Comparison of ENCODE assay signal across 8 cellular contexts in the genomic region with DNA sequence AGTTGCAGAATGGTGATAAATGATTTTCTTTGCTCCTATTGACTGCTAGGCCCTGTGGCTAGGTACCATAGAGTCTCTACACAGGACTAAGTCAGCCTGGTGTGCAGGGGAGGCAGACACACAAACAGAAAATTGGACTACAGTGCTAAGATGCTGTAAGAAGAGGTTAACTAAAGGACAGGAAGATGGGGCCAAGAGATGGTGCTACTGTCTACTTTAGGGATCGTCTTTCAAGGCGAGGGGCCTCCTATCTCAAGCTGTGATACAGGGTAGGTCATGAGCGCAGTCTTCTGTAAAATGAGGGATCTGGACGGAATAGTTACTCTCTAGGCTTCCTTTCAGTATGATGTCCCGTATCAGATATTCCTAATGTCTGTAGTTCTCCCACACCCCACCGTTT. TPM values are rescaled to one million over a fixed set of nuclear protein-coding genes. Genes with fewer than 3 reads are reported as not detected.
DNase-seq lines count a peak whose midpoint lies in the region; ATAC-seq, FAIRE-seq and TF ChIP-seq lines count a peak whose summit lies in the region.

No MANE protein-coding gene starts in this region.

- no peak overlapping the region for H3K18ac ChIP-seq in H1 (ENCODE audit: extremely low read depth, low read length)

- H3K9me3 ChIP-seq in DND-41 (ENCODE audit: insufficient read depth, low read length, severe bottlenecking) (no peaks in the 10 kb centered on the region), MM.1S (replicated peaks; ENCODE audit: insufficient read depth, low read length) (no peaks in the 10 kb centered on the region), H1 (ENCODE audit: insufficient read depth in 2 of 2, low read depth in 1 of 2, low read length in 1 of 2) (no peaks in the 10 kb centered on the region), neutrophil (no peaks in the 10 kb centered on the region)

- no peak overlapping the region for H3K56ac ChIP-seq in H1 (replicated peaks; ENCODE audit: insufficient read length, low read depth, low read length)

- no peaks in the 10 kb centered on the region; the same call in 1 of the 2 replicates for H4K20me1 ChIP-seq in DND-41 (ENCODE audit: insufficient read depth, low read length)
- no peaks in the 10 kb centered on the region for H4K20me1 ChIP-seq in MM.1S (ENCODE audit: insufficient read depth, low read length)
- peaks cover 0 to 4% of the 10 kb centered on the region in 2 experiments for H4K20me1 ChIP-seq in H1 (replicated peaks in 1 of 2; ENCODE audit: control insufficient read depth in 1 of 2, insufficient read depth in 2 of 2, low read length in 2 of 2)

- H3K4me3 Mint-ChIP-seq in stimulated activated memory B cell treated with anti-CD40 and anti-IgM and Interleukin-4, amounts not matched to agents 10 μg/mL and 1 μg/mL and 100 μg/mL, for 72 hours: no peak overlapping the region

- H3K4me3 ChIP-seq in DND-41 (ENCODE audit: low read depth in 1 of 2, low read length in 2 of 2) (peak overlapping the region; percentile 46 to 86), MM.1S (ENCODE audit: low read length) (peak overlapping the region; percentile 89), H1 (ENCODE audit: extremely low read depth in 1 of 4, insufficient read depth in 2 of 4, low read depth in 3 of 4, low read length in 4 of 4) (peak overlapping the region; percentile 71 to 91 (median 80)), neutrophil (ENCODE audit: low read depth in 1 of 2, low read length in 1 of 2) (peak overlapping the region; percentile 73 to 77)

- H3K36me3 Mint-ChIP-seq in stimulated activated memory B cell treated with anti-CD40 and anti-IgM and Interleukin-4, amounts not matched to agents 10 μg/mL and 1 μg/mL and 100 μg/mL, for 72 hours: peaks cover 18% of the 10 kb centered on the region

- peak overlapping the region; percentile 2; the same call in 1 of the 2 replicates for H2AK5ac ChIP-seq in H1 (ENCODE audit: low read depth, low read length)

- no peak for TF ChIP-seq RAD21 in H1 (IDR thresholded peaks at IDR 0.05 in 1 of 2, conservative IDR thresholded peaks at IDR 0.05 in 1 of 2; ENCODE audit: low read depth in 2 of 2, low read length in 2 of 2)

- no peak overlapping the region for H2BK15ac ChIP-seq in H1 (ENCODE audit: low read length)

- H3K27ac ChIP-seq in DND-41 (ENCODE audit: low read length) (peak overlapping the region; percentile 74), MM.1S (ENCODE audit: low read length) (peak overlapping the region; percentile 63; the same call in 1 of the 2 replicates), H1 (ENCODE audit: low read depth, low read length) (peak overlapping the region; percentile 72; the same call in 1 of the 2 replicates), neutrophil (peak overlapping the region; percentile 77)

- H2BK5ac ChIP-seq in H1 (ENCODE audit: low read depth, low read length): no peak overlapping the region; the same call in 1 of the 2 replicates

- H3K79me1 ChIP-seq in H1 (ENCODE audit: low read depth, low read length): peaks cover 11% of the 10 kb centered on the region

- TF ChIP-seq CTCF in DND-41 (IDR thresholded peaks at IDR 0.05; ENCODE audit: borderline replicate concordance, extremely low read depth, low read length, poor library complexity, severe bottlenecking) (no peak), MM.1S (IDR thresholded peaks at IDR 0.05; ENCODE audit: low read length) (no peak), H1 (IDR thresholded peaks at IDR 0.05; ENCODE audit: control extremely low read depth in 1 of 3, insufficient read depth in 1 of 3, low read depth in 1 of 3, low read length in 3 of 3) (no peak), neutrophil (IDR thresholded peaks at IDR 0.05) (no peak)

- no peaks in the 10 kb centered on the region for H3K9me3 Mint-ChIP-seq in stimulated activated memory B cell treated with anti-CD40 and anti-IgM and Interleukin-4, amounts not matched to agents 10 μg/mL and 1 μg/mL and 100 μg/mL, for 72 hours

- no peak overlapping the region for H3K23ac ChIP-seq in H1 (ENCODE audit: insufficient read length)

- H3K4me2 ChIP-seq in DND-41 (ENCODE audit: insufficient read depth, low read length) (peak overlapping the region; percentile 80), MM.1S (ENCODE audit: low read depth, low read length) (peak overlapping the region; percentile 97), H1 (ENCODE audit: insufficient read depth in 1 of 2, low read depth in 2 of 2, low read length in 2 of 2) (peak overlapping the region; percentile 85 to 95)

- H3K27me3 ChIP-seq in DND-41 (ENCODE audit: insufficient read depth, low read length, poor library complexity) (no peaks in the 10 kb centered on the region), MM.1S (replicated peaks; ENCODE audit: insufficient read depth, low read length) (no peaks in the 10 kb centered on the region), H1 (replicated peaks in 1 of 4; ENCODE audit: control insufficient read depth in 3 of 4, extremely low read depth in 1 of 4, insufficient read depth in 3 of 4, low read length in 3 of 4) (no peaks in the 10 kb centered on the region), neutrophil (no peaks in the 10 kb centered on the region)

- no peak overlapping the region for H2BK20ac ChIP-seq in H1 (ENCODE audit: low read length)

- H3K27ac Mint-ChIP-seq in stimulated activated memory B cell treated with anti-CD40 and anti-IgM and Interleukin-4, amounts not matched to agents 10 μg/mL and 1 μg/mL and 100 μg/mL, for 72 hours: no peak overlapping the region

- DNase-seq in DND-41: no peak
- DNase-seq in MM.1S: peak; percentile 14
- no peak for DNase-seq in H1 (ENCODE audit: low read depth in 1 of 2, low spot score in 2 of 2)
- no peak for DNase-seq in T-helper 9 cell

- no peak overlapping the region; the same call in 1 of the 2 replicates for H4K8ac ChIP-seq in H1 (ENCODE audit: extremely low read depth, insufficient read depth, low read length)

- H2BK120ac ChIP-seq in H1 (replicated peaks; ENCODE audit: low read depth, low read length): no peak overlapping the region

- no peak overlapping the region for H3K14ac ChIP-seq in H1 (ENCODE audit: insufficient read length)

- peaks cover 36% of the 10 kb centered on the region for H3K36me3 ChIP-seq in DND-41 (ENCODE audit: insufficient read depth, low read length)
- peaks cover 6% of the 10 kb centered on the region for H3K36me3 ChIP-seq in MM.1S (replicated peaks; ENCODE audit: insufficient read depth, low read length)
- H3K36me3 ChIP-seq in H1 (ENCODE audit: control insufficient read depth in 2 of 4, insufficient read depth in 4 of 4, low read length in 3 of 4): peaks cover 12 to 25% (median 16%) of the 10 kb centered on the region in 4 experiments
- H3K36me3 ChIP-seq in neutrophil: no peaks in the 10 kb centered on the region

- ATAC-seq in DND-41 (ENCODE audit: insufficient read depth, low read depth): no peak
- no peak for ATAC-seq in GM21825 (IDR thresholded peaks at IDR 0.05; ENCODE audit: unreplicated experiment)
- ATAC-seq in GM21526 (IDR thresholded peaks at IDR 0.05; ENCODE audit: low FRiP score, unreplicated experiment): no peak
- ATAC-seq in stimulated activated memory B cell treated with anti-CD40 and anti-IgM and Interleukin-4, amounts not matched to agents 10 μg/mL and 1 μg/mL and 100 μg/mL, for 72 hours: no peak

- no peak overlapping the region for H4K91ac ChIP-seq in H1 (replicated peaks; ENCODE audit: insufficient read length, low read length)

- H3K4me1 ChIP-seq in DND-41 (ENCODE audit: insufficient read depth, low read length) (peaks cover 26% of the 10 kb centered on the region), MM.1S (ENCODE audit: low read length) (peaks cover 5% of the 10 kb centered on the region; the same call in 1 of the 2 replicates), H1 (replicated peaks in 1 of 4; ENCODE audit: control insufficient read depth in 3 of 4, insufficient read depth in 4 of 4, low read length in 3 of 4) (peaks cover 0 to 2% (median 0%) of the 10 kb centered on the region in 4 experiments; a peak in 3 of 7 replicates), neutrophil (ENCODE audit: control insufficient read depth in 1 of 2, insufficient read depth in 1 of 2, low read depth in 1 of 2, low read length in 1 of 2) (peaks cover 20% of the 10 kb centered on the region in 2 experiments)

- no peak for TF ChIP-seq EP300 in H1 (IDR thresholded peaks at IDR 0.05; ENCODE audit: borderline replicate concordance in 1 of 2, low read depth in 2 of 2, low read length in 2 of 2)

- WGBS in H1 (ENCODE audit: extremely low coverage in 1 of 2, insufficient coverage in 1 of 2, insufficient read length in 1 of 2, insufficient replicate concordance in 2 of 2, low coverage in 1 of 2, low lambda C conversion rate in 2 of 2, missing lambda C conversion rate in 1 of 2), 2 experiments: 22% methylated on average over 6 of the region's 6 CpGs; no CpG with 5 or more reads in 1 of the 2 experiments

- H3K23me2 ChIP-seq in H1 (ENCODE audit: low read depth, low read length): peaks cover 5% of the 10 kb centered on the region

- H3K9ac ChIP-seq in DND-41 (ENCODE audit: low read depth, low read length) (peak overlapping the region; percentile 68), MM.1S (ENCODE audit: low read length) (peak overlapping the region; percentile 87), H1 (replicated peaks in 1 of 4; ENCODE audit: extremely low read depth in 1 of 4, low read depth in 3 of 4, low read length in 3 of 4) (peak overlapping the region; percentile 76 to 94 (median 89))

- no peak overlapping the region for H3K4ac ChIP-seq in H1 (replicated peaks; ENCODE audit: insufficient read length, low read depth, low read length)

- H2AFZ ChIP-seq in DND-41 (ENCODE audit: low read depth, low read length) (peak overlapping the region; percentile 92), MM.1S (ENCODE audit: low read length) (peak overlapping the region; percentile 71), H1 (ENCODE audit: low read length) (no peak overlapping the region)

- POLR2A ChIA-PET in H1 (lab: Charles Lee; ENCODE audit: partially characterized antibody): interaction anchor here (0.9 to 6.1 kb wide), 11 partner anchors 10 to 288 kb away, joined by 3 to 82 read pairs (median 5); a partner anchor contains a TSS

- H3K79me2 ChIP-seq in DND-41 (ENCODE audit: insufficient read depth, low read length) (peaks cover 57% of the 10 kb centered on the region), MM.1S (ENCODE audit: low read length) (peaks cover 58% of the 10 kb centered on the region), H1 (ENCODE audit: control insufficient read depth in 1 of 2, insufficient read depth in 2 of 2, low read length in 2 of 2) (peaks cover 10 to 49% of the 10 kb centered on the region in 2 experiments)

- no peaks in the 10 kb centered on the region for H3K9me2 ChIP-seq in MM.1S (replicated peaks; ENCODE audit: insufficient read depth, low read length)

- peaks cover 7% of the 10 kb centered on the region; the same call in 1 of the 2 replicates for H3F3A ChIP-seq in MM.1S (ENCODE audit: insufficient read depth, low read length)

- TF ChIP-seq POLR2A in H1 (IDR thresholded peaks at IDR 0.05; ENCODE audit: control extremely low read depth in 1 of 2, low read depth in 2 of 2, low read length in 2 of 2): peak in 1 of 2 experiments; percentile 11; a peak in 1 of 3 replicates

- H4K5ac ChIP-seq in H1 (ENCODE audit: insufficient read length, low read depth, low read length): no peak overlapping the region

- peaks cover 5% of the 10 kb centered on the region for H3K4me1 Mint-ChIP-seq in stimulated activated memory B cell treated with anti-CD40 and anti-IgM and Interleukin-4, amounts not matched to agents 10 μg/mL and 1 μg/mL and 100 μg/mL, for 72 hours

- H2BK12ac ChIP-seq in H1 (ENCODE audit: low read depth, low read length): no peak overlapping the region

- CTCF ChIA-PET in H1 (lab: Charles Lee; ENCODE audit: partially characterized antibody): interaction anchor here (1.2 to 1.5 kb wide), 4 partner anchors 11 to 154 kb away, joined by 3 to 8 read pairs (median 6); no protein-coding TSS in a partner anchor

- H3K27me3 Mint-ChIP-seq in stimulated activated memory B cell treated with anti-CD40 and anti-IgM and Interleukin-4, amounts not matched to agents 10 μg/mL and 1 μg/mL and 100 μg/mL, for 72 hours: no peaks in the 10 kb centered on the region

- no peak for FAIRE-seq in H1 (lab: Jason Lieb, UNC)

RNA-seq across cellular contexts. Expression of a gene that starts 0.8 kb away (rescaled TPM):
- total RNA-seq in H1 (2021; fragmentation: NEBNext Ultra II Directional; extraction: Animal tissue kit (Norgen Biotek cat#: 25700)): 307 and 310 TPM in 2 replicates
- 306 and 380 TPM in 2 replicates for polyA plus RNA-seq in H1 (2011; rRNA removed)
- polyA plus RNA-seq in H1 (2011; cell fraction: cytosol; rRNA removed): 344 TPM
- polyA plus RNA-seq in H1 (2011; cell fraction: nucleus; rRNA removed): 122 TPM
- polyA plus RNA-seq in H1 (2012, experiment 1 of 2): 275 to 351 TPM (median 323 TPM) in 4 replicates
- polyA plus RNA-seq in H1 (2012, experiment 2 of 2): 544 TPM
- polyA plus RNA-seq in H1 (2013, experiment 1 of 2): 213 TPM
- polyA plus RNA-seq in H1 (2013, experiment 2 of 2): 231 TPM
- 86.8 and 109 TPM in 2 replicates for polyA minus RNA-seq in H1 (2011; rRNA and poly(A)+ RNA removed)
- polyA minus RNA-seq in H1 (2011; cell fraction: cytosol; rRNA and poly(A)+ RNA removed): 38.3 TPM
- 44.8 TPM for polyA minus RNA-seq in H1 (2011; cell fraction: nucleus; rRNA and poly(A)+ RNA removed)

RNA-seq across cellular contexts. Expression of a gene that starts 12.0 kb away (rescaled TPM):
- 801 and 827 TPM in 2 replicates for total RNA-seq in H1 (2021; fragmentation: NEBNext Ultra II Directional; extraction: Animal tissue kit (Norgen Biotek cat#: 25700))
- 795 and 929 TPM in 2 replicates for polyA plus RNA-seq in H1 (2011; rRNA removed)
- polyA plus RNA-seq in H1 (2011; cell fraction: cytosol; rRNA removed): 1,071 TPM
- 551 TPM for polyA plus RNA-seq in H1 (2011; cell fraction: nucleus; rRNA removed)
- polyA plus RNA-seq in H1 (2012, experiment 1 of 2): 832 to 1,007 TPM (median 935 TPM) in 4 replicates
- polyA plus RNA-seq in H1 (2012, experiment 2 of 2): 1,048 TPM
- polyA plus RNA-seq in H1 (2013, experiment 1 of 2): 1,239 TPM
- polyA plus RNA-seq in H1 (2013, experiment 2 of 2): 1,281 TPM
- polyA minus RNA-seq in H1 (2011; rRNA and poly(A)+ RNA removed): 149 and 156 TPM in 2 replicates
- polyA minus RNA-seq in H1 (2011; cell fraction: cytosol; rRNA and poly(A)+ RNA removed): 147 TPM
- 222 TPM for polyA minus RNA-seq in H1 (2011; cell fraction: nucleus; rRNA and poly(A)+ RNA removed)

RNA-seq across cellular contexts. Expression of a gene that starts 33.5 kb away (rescaled TPM):
- total RNA-seq in H1 (2021; fragmentation: NEBNext Ultra II Directional; extraction: Animal tissue kit (Norgen Biotek cat#: 25700)): 46.0 and 63.8 TPM in 2 replicates
- polyA plus RNA-seq in H1 (2011; rRNA removed): 8.3 and 9.8 TPM in 2 replicates
- 15.4 TPM for polyA plus RNA-seq in H1 (2011; cell fraction: cytosol; rRNA removed)
- polyA plus RNA-seq in H1 (2011; cell fraction: nucleus; rRNA removed): 31.2 TPM
- polyA plus RNA-seq in H1 (2012, experiment 1 of 2): 27.2 to 37.4 TPM (median 28.8 TPM) in 4 replicates
- 2.2 TPM for polyA plus RNA-seq in H1 (2012, experiment 2 of 2)
- polyA plus RNA-seq in H1 (2013, experiment 1 of 2): 22.1 TPM
- polyA plus RNA-seq in H1 (2013, experiment 2 of 2): 21.7 TPM
- polyA minus RNA-seq in H1 (2011; rRNA and poly(A)+ RNA removed): 80.1 and 106 TPM in 2 replicates
- polyA minus RNA-seq in H1 (2011; cell fraction: cytosol; rRNA and poly(A)+ RNA removed): 45.4 TPM
- 114 TPM for polyA minus RNA-seq in H1 (2011; cell fraction: nucleus; rRNA and poly(A)+ RNA removed)
